32 cellular contexts compared by ENCODE assay signal in the genomic region with DNA sequence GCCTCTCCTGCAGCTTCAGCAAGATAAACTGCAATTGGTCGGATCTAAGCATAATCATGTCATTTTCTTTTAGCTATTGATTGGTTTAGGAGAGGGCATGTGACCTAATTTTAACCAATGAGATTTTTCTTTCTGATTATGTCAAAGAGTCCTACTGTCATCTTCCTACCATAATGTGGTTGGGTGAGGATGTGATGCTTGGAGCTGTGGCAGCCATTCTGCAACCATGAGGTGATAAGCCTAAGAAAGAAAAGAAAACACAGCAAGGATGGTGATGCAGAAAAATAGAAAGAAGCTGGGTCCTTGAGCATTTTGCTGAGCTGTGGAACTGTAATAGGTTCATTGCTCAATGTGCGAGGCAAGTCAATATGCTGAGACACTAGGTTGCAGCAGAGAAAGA.
"Had no signal": no experiment of that assay in that cellular context is flagged by ENCODE, and none has a peak within 500 bp of the region (broad histone marks: within the 10 kb centered on the region; RNA-seq: fewer than 3 reads in every experiment).

No MANE protein-coding gene starts in this region.

- H3K4me3 ChIP-seq: adrenal gland, ascending aorta, body of pancreas, breast epithelium, cardiac muscle cell had no signal

- DNase-seq: activated effector memory CD4-positive, alpha-beta T cell treated with Interleukin-2 at 50 U/mL for 16 hours; activated gamma-delta T cell; activated gamma-delta T cell treated with Interleukin-2 at 50 U/mL for 16 hours; activated naive CD4-positive, alpha-beta T cell; activated naive CD4-positive, alpha-beta T cell treated with anti-CD3 and anti-CD28 coated beads for 36 hours; activated naive CD4-positive, alpha-beta T cell treated with anti-CD3 and anti-CD28 coated beads, Interleukin-2, amount 10 ng/mL, durations not matched to agents 7 days and 5 days; activated naive CD4-positive, alpha-beta T cell treated with anti-CD3 and anti-CD28 coated beads, Interleukin-2, amount 50 U/mL, for 16 hours; activated naive CD4-positive, alpha-beta T cell treated with Interleukin-2 at 50 U/mL for 16 hours; activated naive CD8-positive, alpha-beta T cell treated with anti-CD3 and anti-CD28 coated beads for 36 hours; activated naive CD8-positive, alpha-beta T cell treated with anti-CD3 and anti-CD28 coated beads, Interleukin-2, amount 10 ng/mL, durations not matched to agents 7 days and 5 days; activated naive CD8-positive, alpha-beta T cell treated with anti-CD3 and anti-CD28 coated beads, Interleukin-2, amount 50 U/mL, for 24 hours; activated T-cell treated with anti-CD3 and anti-CD28 coated beads, Interleukin-2, amount 50 U/mL, for 24 hours; activated T-cell treated with anti-CD3 and anti-CD28 coated beads, Interleukin-2, amount 50 U/mL, for 4 hours; activated T-cell treated with anti-CD3 and anti-CD28 coated beads, Interleukin-2, amount 50 U/mL, for 48 hours; activated T-cell treated with anti-CD3 and anti-CD28 coated beads, Interleukin-2, amount 50 U/mL, for 72 hours; adrenal gland; amniotic stem cell; amygdala; anterior cingulate cortex; aorta; body of pancreas; caudate nucleus; central memory CD4-positive, alpha-beta T cell; cerebellar nuclear complex had no signal

- FAIRE-seq: astrocyte, bronchial epithelial cell, colon had no signal

- H3K27ac ChIP-seq: adrenal gland, ascending aorta, body of pancreas, breast epithelium, cardiac muscle cell had no signal

- H3K4me1 ChIP-seq: adrenal gland, ascending aorta, body of pancreas, breast epithelium had no signal

- H3K27me3 ChIP-seq: ascending aorta, body of pancreas, breast epithelium, cardiac muscle cell had no signal

- H3K9me3 ChIP-seq: adrenal gland, ascending aorta, body of pancreas, breast epithelium had no signal

- H3K36me3 ChIP-seq: adrenal gland, ascending aorta, breast epithelium, cardiac muscle cell had no signal

- ATAC-seq: activated naive CD4-positive, alpha-beta T cell treated with anti-CD3 and anti-CD28 coated beads, Interleukin-2, amount 50 U/mL, for 72 hours; activated naive CD8-positive, alpha-beta T cell treated with anti-CD3 and anti-CD28 coated beads, Interleukin-2, amount 50 U/mL, for 24 hours; activated T-cell treated with anti-CD3 and anti-CD28 coated beads, Interleukin-2, amount 50 U/mL, for 4 hours; activated T-cell treated with anti-CD3 and anti-CD28 coated beads, Interleukin-2, amount 50 U/mL, for 72 hours; activated T-helper 17 cell treated with anti-CD3 and anti-CD28 coated beads, Interleukin-2, amount 50 U/mL, for 72 hours; body of pancreas had no signal
